23 cellular contexts compared by ENCODE assay signal in the genomic region with DNA sequence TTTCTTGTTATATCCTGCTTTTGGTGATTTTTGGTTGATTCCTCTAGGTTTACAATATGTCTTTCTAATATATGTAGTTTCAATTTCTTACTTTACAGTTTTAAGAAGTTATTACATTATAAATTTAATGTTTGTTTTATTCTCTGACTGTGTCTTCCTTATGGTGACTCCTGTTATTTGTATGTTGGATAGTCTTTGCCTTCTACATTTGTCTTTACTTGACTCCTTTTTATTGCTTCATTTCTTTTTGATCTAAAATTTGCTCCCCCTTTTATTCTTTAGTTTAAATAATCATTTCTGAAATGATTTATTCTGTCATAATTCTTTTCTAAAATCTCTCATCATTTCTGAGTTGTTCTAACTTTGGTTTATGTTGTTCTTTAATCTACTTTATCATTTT.
"Had no signal": no experiment of that assay in that cellular context is flagged by ENCODE, and none has a peak within 500 bp of the region (broad histone marks: within the 10 kb centered on the region; RNA-seq: fewer than 3 reads in every experiment).

No MANE protein-coding gene starts in this region.

- H3K4me3 ChIP-seq: Peyer's patch had no signal

- DNase-seq: activated B cell treated with CpG ODN at 0.5 μM for 24 hours; activated CD4-positive, alpha-beta memory T cell treated with anti-CD3 and anti-CD28 coated beads for 36 hours; activated CD4-positive, alpha-beta T cell treated with anti-CD3 and anti-CD28 coated beads for 1 hour; activated CD4-positive, alpha-beta T cell treated with anti-CD3 and anti-CD28 coated beads, Interleukin-2, amount 10 ng/mL, durations not matched to agents 7 days and 5 days; activated CD8-positive, alpha-beta memory T cell treated with anti-CD3 and anti-CD28 coated beads for 24 hours; activated effector memory CD4-positive, alpha-beta T cell treated with anti-CD3 and anti-CD28 coated beads, Interleukin-2, amount 50 U/mL, for 16 hours; activated naive CD4-positive, alpha-beta T cell treated with anti-CD3 and anti-CD28 coated beads for 36 hours; activated T-cell treated with anti-CD3 and anti-CD28 coated beads, Interleukin-2, amount 50 U/mL, for 4 hours; anterior cingulate cortex; cerebellar nuclear complex; KBM-7; NCI-H1048; NCI-H146; NCI-H187 treated with DMSO at 0.1 percent for 48 hours; NCI-H2081 treated with DMSO at 0.1 percent for 48 hours; NCI-H2171; NCI-H226; NCI-H526 treated with DMSO at 0.1 percent for 48 hours; NCI-H82; Peyer's patch; SHP77 treated with DMSO at 0.1 percent for 48 hours; T-helper 2 cell; T1000 had no signal

- ATAC-seq: activated T-cell treated with anti-CD3 and anti-CD28 coated beads, Interleukin-2, amount 50 U/mL, for 4 hours had no signal
